13 cellular contexts compared by ENCODE assay signal in the genomic region with DNA sequence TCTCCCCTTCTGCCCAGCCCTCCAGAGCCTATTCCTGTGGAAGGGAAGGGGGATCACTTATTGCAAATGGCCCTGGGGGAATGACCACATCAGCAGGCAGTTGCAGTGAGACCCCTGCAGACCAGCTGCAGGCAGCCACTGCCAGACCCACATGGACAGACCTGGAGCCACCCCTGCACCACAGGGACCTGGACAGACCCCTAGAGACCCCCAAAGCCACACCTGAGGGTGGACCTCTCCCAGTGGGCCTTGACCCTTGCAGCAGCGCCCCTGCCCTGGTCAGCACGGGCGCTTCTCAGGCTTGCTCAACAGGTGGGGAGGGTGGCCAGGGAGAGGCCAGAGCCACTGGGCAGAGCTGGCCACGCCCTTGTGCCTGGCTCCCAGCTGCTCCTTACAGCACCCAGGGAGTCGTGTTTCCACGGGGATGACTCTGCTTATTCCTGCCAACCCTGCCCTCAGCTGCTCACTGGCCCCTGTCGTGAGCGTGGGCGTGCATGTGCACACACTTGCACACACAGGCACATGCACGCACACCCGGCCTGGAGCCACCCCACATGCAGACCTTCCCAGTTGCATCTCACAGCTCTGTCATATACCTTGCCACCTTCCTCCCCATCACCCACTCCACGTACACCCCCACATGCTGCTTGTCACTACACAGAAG. TPM values are rescaled to one million over a fixed set of nuclear protein-coding genes. Genes with fewer than 3 reads are reported as not detected.
DNase-seq lines count a peak whose midpoint lies in the region; ATAC-seq and TF ChIP-seq lines count a peak whose summit lies in the region.
"Had no signal": no experiment of that assay in that cellular context is flagged by ENCODE, and none has a peak within 500 bp of the region (broad histone marks: within the 10 kb centered on the region; RNA-seq: fewer than 3 reads in every experiment).

No MANE protein-coding gene starts in this region.

- H3K27me3 ChIP-seq in endodermal cell (ENCODE audit: control insufficient read depth, insufficient read depth, low read length, poor library complexity, severe bottlenecking) (no peaks in the 10 kb centered on the region), HAP-1 (ENCODE audit: low read depth) (peaks cover 10% of the 10 kb centered on the region; the same call in 1 of the 2 replicates)

- peaks cover 12% of the 10 kb centered on the region for H3K27me3 Mint-ChIP-seq in endodermal cell (ENCODE audit: insufficient read depth)

- H3K4me3 Mint-ChIP-seq in endodermal cell, result no peak overlapping the region
- H3K4me3 Mint-ChIP-seq: brain had no signal

- H3K36me3 ChIP-seq in endodermal cell (ENCODE audit: control insufficient read depth, insufficient read depth, low read length) (no peaks in the 10 kb centered on the region), HAP-1 (replicated peaks) (no peaks in the 10 kb centered on the region)

- H3K4me3 ChIP-seq in endodermal cell (ENCODE audit: low read length), result no peak overlapping the region
- no peak overlapping the region for H3K4me3 ChIP-seq in HAP-1
- H3K4me3 ChIP-seq: lung had no signal

- no peaks in the 10 kb centered on the region for H3K36me3 Mint-ChIP-seq in endodermal cell (ENCODE audit: low read depth)
- H3K36me3 Mint-ChIP-seq: brain had no signal

- 90 to 96% methylated on average over 5 to 12 of the region's 12 CpGs for WGBS in endodermal cell (ENCODE audit: insufficient coverage in 1 of 2, insufficient read length in 1 of 2), 2 experiments

- no peaks in the 10 kb centered on the region for H3K9me3 Mint-ChIP-seq in endodermal cell

- peak overlapping the region; percentile 24 for H3K27ac Mint-ChIP-seq in endodermal cell

- no peak overlapping the region for H3K9ac ChIP-seq in endodermal cell (ENCODE audit: extremely low read depth, low read length, poor library complexity, severe bottlenecking)

- DNase-seq in DMS153 treated with DMSO at 0.1 percent for 48 hours (lab: John Stamatoyannopoulos, UW; ENCODE audit: unreplicated experiment) (peak; percentile 2), DMS153 (lab: John Stamatoyannopoulos, UW) (no peak), LoVo (ENCODE audit: low spot score) (peak; percentile 28), endodermal cell (no peak), renal cortical epithelial cell (ENCODE audit: low read depth) (peak; percentile 66), SK-N-DZ (ENCODE audit: low spot score) (no peak), HAP-1 (ENCODE audit: low spot score in 2 of 2) (no peak)

- ATAC-seq in HG02763 (IDR thresholded peaks at IDR 0.05; ENCODE audit: unreplicated experiment), result no peak

- in situ Hi-C loops in HAP-1 (cut with MboI; ENCODE audit: low sequenced_read_pairs), result no loop called here

- TF ChIP-seq CTCF in endodermal cell (conservative IDR thresholded peaks at IDR 0.05), result no peak

- H3K9me3 ChIP-seq in endodermal cell (ENCODE audit: control insufficient read depth, low read length) (no peaks in the 10 kb centered on the region), HAP-1 (no peaks in the 10 kb centered on the region)

- peaks cover 7% of the 10 kb centered on the region for H3K4me1 Mint-ChIP-seq in endodermal cell

- no peak overlapping the region for H3K27ac ChIP-seq in endodermal cell (ENCODE audit: low read depth, low read length)

- no peaks in the 10 kb centered on the region for H3K4me1 ChIP-seq in endodermal cell (ENCODE audit: control insufficient read depth, insufficient read depth, low read length)
- no peaks in the 10 kb centered on the region for H3K4me1 ChIP-seq in HAP-1

RNA-seq across cellular contexts. Expression of a gene that starts 1.3 kb away (rescaled TPM):
- total RNA-seq in endodermal cell, result 1 to 10 TPM; 3.9 to 4.4 TPM
- polyA plus RNA-seq in endodermal cell (2013, experiment 1 of 2), result 2.5 TPM
- 2.1 TPM for polyA plus RNA-seq in endodermal cell (2013, experiment 2 of 2)
- total RNA-seq in renal cortical epithelial cell, result not detected in 2 replicates
- polyA plus RNA-seq in SK-N-DZ (2014; cell fraction: cytosol; rRNA removed), result 1.3 TPM in 1 of 2 replicates, not detected in the other
- polyA plus RNA-seq in SK-N-DZ (2014; cell fraction: nucleus; rRNA removed), result not detected in 2 replicates
- total RNA-seq: fibroblast of villous mesenchyme had no signal

RNA-seq across cellular contexts. Expression of a gene that starts 24.1 kb away (rescaled TPM):
- total RNA-seq in endodermal cell, result 1 to 10 TPM; 3.3 to 6.1 TPM
- 1.6 TPM for polyA plus RNA-seq in endodermal cell (2013, experiment 1 of 2)
- polyA plus RNA-seq in endodermal cell (2013, experiment 2 of 2), result 1.7 TPM
- 0.17 and 1.6 TPM in 2 replicates for total RNA-seq in renal cortical epithelial cell
- 0.28 TPM in 1 of 2 replicates, not detected in the other for polyA plus RNA-seq in SK-N-DZ (2014; cell fraction: cytosol; rRNA removed)
- 0.31 TPM in 1 of 2 replicates, not detected in the other for polyA plus RNA-seq in SK-N-DZ (2014; cell fraction: nucleus; rRNA removed)
- total RNA-seq: NCI-H460 had no signal

RNA-seq across cellular contexts. Expression of a gene that starts 41.9 kb away (rescaled TPM):
- under 1 TPM; 0.35 to 0.44 TPM for total RNA-seq in endodermal cell
- 0.61 TPM for polyA plus RNA-seq in endodermal cell (2013, experiment 1 of 2)
- polyA plus RNA-seq in endodermal cell (2013, experiment 2 of 2), result 0.99 TPM
- total RNA-seq in renal cortical epithelial cell, result not detected in 2 replicates
- polyA plus RNA-seq in SK-N-DZ (2014; cell fraction: cytosol; rRNA removed), result 0.16 and 0.25 TPM in 2 replicates
- 0.18 TPM in 1 of 2 replicates, not detected in the other for polyA plus RNA-seq in SK-N-DZ (2014; cell fraction: nucleus; rRNA removed)
- total RNA-seq: fibroblast of villous mesenchyme, NCI-H460 had no signal

RNA-seq across cellular contexts. Expression of a gene that starts 46.4 kb away (rescaled TPM):
- total RNA-seq in endodermal cell (under 1 TPM in 1 of 2 donors, not detected in 1; 0.75 TPM), renal cortical epithelial cell (6.4 and 11.6 TPM in 2 replicates)
- not detected for polyA plus RNA-seq in endodermal cell (2013, experiment 1 of 2)
- not detected for polyA plus RNA-seq in endodermal cell (2013, experiment 2 of 2)
- polyA plus RNA-seq in SK-N-DZ (2014; cell fraction: cytosol; rRNA removed), result 1.0 and 1.4 TPM in 2 replicates
- polyA plus RNA-seq in SK-N-DZ (2014; cell fraction: nucleus; rRNA removed), result 3.2 and 4.4 TPM in 2 replicates
- total RNA-seq: NCI-H460 had no signal

RNA-seq across cellular contexts. Expression of a gene that starts 55.4 kb away (rescaled TPM):
- total RNA-seq in endodermal cell (not detected), renal cortical epithelial cell (not detected in 2 replicates)
- not detected for polyA plus RNA-seq in endodermal cell (2013, experiment 1 of 2)
- polyA plus RNA-seq in endodermal cell (2013, experiment 2 of 2), result not detected
- polyA plus RNA-seq in SK-N-DZ (2014; cell fraction: cytosol; rRNA removed), result not detected in 2 replicates
- not detected in 2 replicates for polyA plus RNA-seq in SK-N-DZ (2014; cell fraction: nucleus; rRNA removed)
- total RNA-seq: fibroblast of villous mesenchyme; lung; NCI-H460; T-helper 2 cell treated with Interferon-gamma antibody and Interleukin-4, amounts not matched to agents 100 ng/mL and 5 ng/mL, for 36 hours had no signal
- polyA plus RNA-seq: lung had no signal

Comparison
In these comparisons a context has a peak if more than half of its experiments do, and no peak if none do; other contexts are left out.
1. DNase-seq: peak in DMS153 treated with DMSO at 0.1 percent for 48 hours (single experiment), LoVo (single experiment) and renal cortical epithelial cell (single experiment); none in DMS153 (single experiment), endodermal cell (single experiment), SK-N-DZ (single experiment) and HAP-1 (0 of 2).